In genomic region chr2:95030496-95030895, GRCh38 we compare ENCODE assay signal across 1 cellular context.
TF ChIP-seq lines count a peak whose summit lies in the region.

No MANE protein-coding gene starts in this region.

TF ChIP-seq in GM12878, 131 proteins besides CTCF, POLR2A, EP300 and RAD21:
- TF ChIP-seq CBFB (IDR thresholded peaks at IDR 0.05; ENCODE audit: low read depth) (no peak), ZNF687 (IDR thresholded peaks at IDR 0.05) (0 out of 2 replicates have a peak, but pooled peaks have one; percentile 7), NR2C1 (IDR thresholded peaks at IDR 0.05) (no peak), BHLHE40 (IDR thresholded peaks at IDR 0.05; ENCODE audit: borderline replicate concordance in 1 of 2, low read depth in 2 of 2, low read length in 1 of 2) (peak in 1 of 2 experiments; percentile 40; a peak in 1 of 4 replicates)
TF ChIP-seq in GM12878: peak in this region for 2.
